Comparison of ENCODE assay signal across 20 cellular contexts in the genomic region with DNA sequence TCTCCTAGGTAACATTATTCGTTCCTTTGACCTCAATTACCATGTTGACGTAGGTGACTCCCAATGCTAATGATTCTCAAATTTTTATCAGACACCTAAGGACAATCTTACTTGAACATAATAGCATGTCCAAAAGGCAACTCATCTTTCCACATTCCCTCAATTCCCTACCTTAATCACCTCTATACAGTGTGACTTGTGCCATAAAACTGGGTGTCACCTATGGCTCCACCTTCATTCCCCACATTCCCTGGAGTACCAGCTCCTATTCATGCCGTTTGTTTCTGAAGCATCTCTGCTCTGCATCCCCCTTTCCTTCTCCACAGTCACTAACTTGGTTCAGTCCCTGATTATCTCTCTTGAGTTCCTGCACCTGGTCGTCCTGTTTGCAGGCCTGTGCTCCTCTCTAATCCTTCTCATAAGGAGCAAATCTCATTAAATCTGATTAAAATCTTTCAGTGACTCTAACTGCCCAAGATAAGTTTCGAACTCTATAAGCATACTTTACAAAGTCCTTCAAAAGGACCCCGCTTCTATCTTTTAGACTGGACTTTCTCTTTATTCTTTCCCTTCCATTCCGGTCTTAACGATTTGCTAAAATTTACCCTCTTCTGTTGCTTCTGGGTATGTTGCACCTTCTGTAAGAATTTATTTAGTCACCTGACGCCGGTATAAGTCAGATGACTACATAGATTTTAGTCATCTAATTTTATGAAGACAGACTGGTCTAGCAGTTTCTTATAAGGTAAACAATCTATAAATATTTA.
A peak's percentile ranks its signal among the peaks of the same experiment; 100 is the strongest.
DNase-seq lines count a peak whose midpoint lies in the region; ATAC-seq, FAIRE-seq and TF ChIP-seq lines count a peak whose summit lies in the region.
"Had no signal": no experiment of that assay in that cellular context is flagged by ENCODE, and none has a peak within 500 bp of the region (broad histone marks: within the 10 kb centered on the region; RNA-seq: fewer than 3 reads in every experiment).

No MANE protein-coding gene starts in this region.

- H4K5ac ChIP-seq in IMR-90 (ENCODE audit: low read depth, low read length), result no peak overlapping the region

- POLR2A ChIA-PET in IMR-90 (lab: Charles Lee; ENCODE audit: unreplicated experiment), result no interaction called here

- H2AFZ ChIP-seq in IMR-90 (replicated peaks; ENCODE audit: low read length, poor library complexity), result no peak overlapping the region

- no peak overlapping the region for H3K56ac ChIP-seq in IMR-90 (ENCODE audit: extremely low read depth, insufficient read depth, low read length)

- H3K4me1 ChIP-seq in IMR-90 (ENCODE audit: control insufficient read depth, insufficient read depth, low read length) (peaks cover 8% of the 10 kb centered on the region; the same call in 1 of the 2 replicates), kidney (ENCODE audit: control insufficient read depth in 1 of 2, insufficient read depth in 1 of 2, low read depth in 1 of 2, low read length in 2 of 2) (peaks cover 3 to 11% of the 10 kb centered on the region in 2 donors)

- TF ChIP-seq RAD21 in IMR-90 (IDR thresholded peaks at IDR 0.05; ENCODE audit: low read length), result no peak

- ATAC-seq in IMR-90 (ENCODE audit: low read depth), result no peak
- ATAC-seq: activated T-cell treated with anti-CD3 and anti-CD28 coated beads, Interleukin-2, amount 50 U/mL, for 4 hours had no signal

- no peaks in the 10 kb centered on the region for H3K4me1 Mint-ChIP-seq in activated T-helper 1 cell treated with anti-CD3 and anti-CD28 coated beads, Interleukin-12 subunit alpha, Interleukin-12 subunit beta, Interleukin-2, Interleukin-4 antibody, amounts not matched to agents 30 ng/mL and 10 ng/mL and 1 ng/mL, durations not matched to agents 14 hours and 24 hours and 36 hours (ENCODE audit: low read depth)

- peak overlapping the region; percentile 55; the same call in 1 of the 2 replicates for H2AK5ac ChIP-seq in IMR-90 (ENCODE audit: low read depth, low read length)

- no peak overlapping the region for H3K4ac ChIP-seq in IMR-90 (ENCODE audit: low read depth, low read length)

- in situ Hi-C loops in IMR-90 (cut with MboI; ENCODE audit: low sequenced_read_pairs), result no loop called here

- no peaks in the 10 kb centered on the region for H3K27me3 ChIP-seq in IMR-90 (ENCODE audit: control insufficient read depth, insufficient read depth, low read length)
- H3K27me3 ChIP-seq: SJSA1 had no signal

- H3K79me1 ChIP-seq in IMR-90 (ENCODE audit: low read depth in 1 of 2, low read length in 2 of 2), result peaks cover 15 to 41% of the 10 kb centered on the region in 2 experiments

- TF ChIP-seq CTCF in IMR-90 (conservative IDR thresholded peaks at IDR 0.05; ENCODE audit: low read depth, low read length) (no peak), kidney (IDR thresholded peaks at IDR 0.05; ENCODE audit: borderline replicate concordance, extremely low read depth, insufficient read depth) (no peak)

- no peak for DNase-seq in IMR-90
- DNase-seq in kidney, result no peak
- DNase-seq in NCI-H1105 (lab: John Stamatoyannopoulos, UW), result no peak
- no peak for DNase-seq in T-helper 9 cell
- no peak for DNase-seq in activated T-helper 1 cell treated with anti-CD3 and anti-CD28 coated beads, Interleukin-12 subunit alpha, Interleukin-12 subunit beta, Interleukin-2, Interleukin-4 antibody, amounts not matched to agents 30 ng/mL and 10 ng/mL and 1 ng/mL, durations not matched to agents 14 hours and 24 hours and 36 hours (ENCODE audit: low spot score)
- DNase-seq: activated CD4-positive, alpha-beta T cell treated with anti-CD3 and anti-CD28 coated beads, Interleukin-2, amount 10 ng/mL, durations not matched to agents 7 days and 5 days; activated T-cell treated with anti-CD3 and anti-CD28 coated beads, Interleukin-2, amount 50 U/mL, for 4 hours; Kasumi-1; NCI-H1436; NCI-H446 treated with DMSO at 0.1 percent for 48 hours; retina had no signal

- H3K4me3 ChIP-seq in IMR-90 (ENCODE audit: insufficient read depth, low read depth, low read length), result no peak overlapping the region
- peak overlapping the region; percentile 36 to 88 for H3K4me3 ChIP-seq in kidney (ENCODE audit: low read length in 2 of 2)
- H3K4me3 ChIP-seq: lung, SJSA1 had no signal

- H3K23ac ChIP-seq in IMR-90 (ENCODE audit: low read depth, low read length), result no peak overlapping the region

- 88% methylated on average over 4 of the region's 10 CpGs; no CpG with 5 or more reads in 1 of the 2 experiments for WGBS in IMR-90 (ENCODE audit: extremely low coverage in 2 of 2, insufficient read length in 1 of 2), 2 experiments

- CTCF ChIA-PET in IMR-90 (lab: Yijun Ruan, JAX), result interaction anchor here (0.6 kb wide), 1 partner anchor 94 kb away, joined by 3 read pairs; no protein-coding TSS in a partner anchor

- H3K36me3 Mint-ChIP-seq in activated T-helper 1 cell treated with anti-CD3 and anti-CD28 coated beads, Interleukin-12 subunit alpha, Interleukin-12 subunit beta, Interleukin-2, Interleukin-4 antibody, amounts not matched to agents 30 ng/mL and 10 ng/mL and 1 ng/mL, durations not matched to agents 14 hours and 24 hours and 36 hours (ENCODE audit: low read depth), result no peaks in the 10 kb centered on the region

- no peak for FAIRE-seq in kidney (lab: Jason Lieb, UNC)
- FAIRE-seq: TTC549 had no signal

- TF ChIP-seq POLR2A in IMR-90 (IDR thresholded peaks at IDR 0.05; ENCODE audit: low read depth, low read length), result no peak

- no TSS peak for BruUV-seq in IMR-90 (replicated peaks; lab: Mats Ljungman, UMichigan)

- no peak overlapping the region; the same call in 1 of the 2 replicates for H4K91ac ChIP-seq in IMR-90 (ENCODE audit: insufficient read depth, low read depth, low read length)

- H3K36me3 ChIP-seq in IMR-90 (ENCODE audit: control insufficient read depth, insufficient read depth, low read length), result peaks cover 2% of the 10 kb centered on the region; the same call in 1 of the 2 replicates
- H3K36me3 ChIP-seq in kidney (ENCODE audit: control insufficient read depth in 1 of 2, insufficient read depth in 2 of 2, low read length in 2 of 2), result no peaks in the 10 kb centered on the region
- H3K36me3 ChIP-seq: SJSA1 had no signal

- intact Hi-C loops in IMR-90 (cut with micrococcal nuclease) (no loop called here), kidney (cut with DNase I) (no loop called here)
- intact Hi-C loops in activated T-helper 1 cell treated with anti-CD3 and anti-CD28 coated beads, Interleukin-12 subunit alpha, Interleukin-12 subunit beta, Interleukin-2, Interleukin-4 antibody, amounts not matched to agents 30 ng/mL and 10 ng/mL and 1 ng/mL, durations not matched to agents 14 hours and 24 hours and 36 hours (cut with micrococcal nuclease), result no loop called here

- H2BK20ac ChIP-seq in IMR-90 (ENCODE audit: low read depth, low read length), result peak overlapping the region; percentile 15; the same call in 1 of the 2 replicates

- H2AK9ac ChIP-seq in IMR-90 (replicated peaks; ENCODE audit: low read depth, low read length, poor library complexity), result peak overlapping the region; percentile 66

- H3K27ac Mint-ChIP-seq in activated T-helper 1 cell treated with anti-CD3 and anti-CD28 coated beads, Interleukin-12 subunit alpha, Interleukin-12 subunit beta, Interleukin-2, Interleukin-4 antibody, amounts not matched to agents 30 ng/mL and 10 ng/mL and 1 ng/mL, durations not matched to agents 14 hours and 24 hours and 36 hours, result no peak overlapping the region
- H3K27ac Mint-ChIP-seq: activated CD4-positive, alpha-beta T cell treated with anti-CD3 and anti-CD28 coated beads, Interleukin-2, amount 10 ng/mL, durations not matched to agents 7 days and 5 days; activated naive CD8-positive, alpha-beta T cell; B cell had no signal

- peak overlapping the region; percentile 54; the same call in 1 of the 3 replicates for H2BK15ac ChIP-seq in IMR-90 (ENCODE audit: low read depth, low read length)

- peaks cover 9% of the 10 kb centered on the region; the same call in 1 of the 2 replicates for H4K20me1 ChIP-seq in IMR-90 (ENCODE audit: insufficient read depth, low read length)

- no peak overlapping the region for H4K8ac ChIP-seq in IMR-90 (ENCODE audit: low read depth in 2 of 2, low read length in 2 of 2)

- no peaks in the 10 kb centered on the region for H3K9me3 ChIP-seq in IMR-90 (ENCODE audit: control insufficient read depth, insufficient read depth, low read length)
- H3K9me3 ChIP-seq in kidney (ENCODE audit: control insufficient read depth in 1 of 2, low read length in 2 of 2), result no peaks in the 10 kb centered on the region
- H3K9me3 ChIP-seq: SJSA1 had no signal

- no peak overlapping the region for H2BK5ac ChIP-seq in IMR-90 (ENCODE audit: low read depth, low read length, poor library complexity, severe bottlenecking)

- H3K9me3 Mint-ChIP-seq in activated T-helper 1 cell treated with anti-CD3 and anti-CD28 coated beads, Interleukin-12 subunit alpha, Interleukin-12 subunit beta, Interleukin-2, Interleukin-4 antibody, amounts not matched to agents 30 ng/mL and 10 ng/mL and 1 ng/mL, durations not matched to agents 14 hours and 24 hours and 36 hours, result no peaks in the 10 kb centered on the region
- H3K9me3 Mint-ChIP-seq: activated CD4-positive, alpha-beta T cell treated with anti-CD3 and anti-CD28 coated beads, Interleukin-2, amount 10 ng/mL, durations not matched to agents 7 days and 5 days; central memory CD8-positive, alpha-beta T cell; neural crest cell had no signal

- H3K4me3 Mint-ChIP-seq in activated T-helper 1 cell treated with anti-CD3 and anti-CD28 coated beads, Interleukin-12 subunit alpha, Interleukin-12 subunit beta, Interleukin-2, Interleukin-4 antibody, amounts not matched to agents 30 ng/mL and 10 ng/mL and 1 ng/mL, durations not matched to agents 14 hours and 24 hours and 36 hours, result no peak overlapping the region
- H3K4me3 Mint-ChIP-seq: activated CD4-positive, alpha-beta T cell treated with anti-CD3 and anti-CD28 coated beads, Interleukin-2, amount 10 ng/mL, durations not matched to agents 7 days and 5 days; activated naive CD8-positive, alpha-beta T cell; activated T-cell treated with anti-CD3 and anti-CD28 coated beads, Interleukin-2, amount 50 U/mL, for 4 hours; B cell; central memory CD8-positive, alpha-beta T cell had no signal

- H3K18ac ChIP-seq in IMR-90 (ENCODE audit: low read depth, low read length), result no peak overlapping the region

- H3K9ac ChIP-seq in IMR-90 (ENCODE audit: low read depth, low read length) (no peak overlapping the region), kidney (ENCODE audit: low read length in 2 of 2) (no peak overlapping the region)

- H3K27ac ChIP-seq in IMR-90 (ENCODE audit: insufficient read depth, low read length), result no peak overlapping the region
- H3K27ac ChIP-seq in angular gyrus (ENCODE audit: low read depth, low read length), result peak overlapping the region; percentile 26
- peak overlapping the region in 1 of 2 donors; percentile 3 for H3K27ac ChIP-seq in kidney (ENCODE audit: low read depth in 2 of 2, low read length in 2 of 2)
- peak overlapping the region; percentile 29 for H3K27ac ChIP-seq in temporal lobe (ENCODE audit: low read depth, low read length)
- H3K27ac ChIP-seq: SJSA1 had no signal

- no peak overlapping the region for H3K14ac ChIP-seq in IMR-90 (replicated peaks; ENCODE audit: low read depth, low read length)

- H3K4me2 ChIP-seq in IMR-90 (ENCODE audit: low read depth, low read length), result no peak overlapping the region

- dilution Hi-C loops in IMR-90 (cut with HindIII; ENCODE audit: low sequenced_read_pairs, unreplicated experiment), result no loop called here

- H3K9me1 ChIP-seq in IMR-90 (ENCODE audit: insufficient read depth, low read length), result peaks cover 7% of the 10 kb centered on the region

- H2BK120ac ChIP-seq in IMR-90 (ENCODE audit: low read depth, low read length), result no peak overlapping the region

- peaks cover 49% of the 10 kb centered on the region for H3K27me3 Mint-ChIP-seq in activated T-helper 1 cell treated with anti-CD3 and anti-CD28 coated beads, Interleukin-12 subunit alpha, Interleukin-12 subunit beta, Interleukin-2, Interleukin-4 antibody, amounts not matched to agents 30 ng/mL and 10 ng/mL and 1 ng/mL, durations not matched to agents 14 hours and 24 hours and 36 hours (ENCODE audit: insufficient read depth)
